Comparison of ENCODE assay signal across 10 cellular contexts in the genomic region with DNA sequence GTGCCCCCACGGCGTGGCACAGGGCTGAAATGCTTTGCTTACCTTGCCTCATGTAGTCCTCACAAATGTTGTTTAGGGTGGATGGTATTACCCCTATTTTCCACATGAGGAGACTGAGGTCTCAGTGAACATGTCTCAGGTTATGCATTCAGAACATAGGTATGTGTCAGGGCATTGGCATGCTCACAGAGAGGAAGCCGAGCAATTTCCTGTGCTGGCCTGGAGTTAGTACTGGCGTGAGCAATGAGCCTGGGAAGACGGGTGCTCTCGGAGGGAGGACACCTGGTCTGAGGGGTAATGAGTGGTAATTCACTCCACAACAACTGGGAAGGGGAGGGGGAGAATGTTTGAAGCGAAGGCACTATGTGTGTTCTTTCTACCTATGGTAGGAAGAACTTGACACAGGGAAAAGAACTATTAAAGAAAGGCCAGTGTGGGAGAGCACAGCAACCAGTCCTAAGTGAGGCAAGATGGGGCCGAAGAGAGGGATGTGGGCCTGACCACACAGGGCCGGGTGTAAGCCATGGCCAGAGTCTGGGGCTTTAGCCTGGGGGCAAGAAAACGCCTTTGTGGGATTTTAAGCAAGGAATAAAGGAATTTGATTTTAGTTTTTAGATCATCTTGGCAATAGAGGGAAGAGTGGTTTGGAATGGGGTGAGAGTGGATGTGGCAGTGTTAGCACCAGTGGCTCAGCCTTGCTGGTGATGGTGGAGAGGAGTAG. TPM values are rescaled to one million over a fixed set of nuclear protein-coding genes. Genes with fewer than 3 reads are reported as not detected.
DNase-seq lines count a peak whose midpoint lies in the region; ATAC-seq and TF ChIP-seq lines count a peak whose summit lies in the region.
"Had no signal": no experiment of that assay in that cellular context is flagged by ENCODE, and none has a peak within 500 bp of the region (broad histone marks: within the 10 kb centered on the region; RNA-seq: fewer than 3 reads in every experiment).

No MANE protein-coding gene starts in this region.

- no peaks in the 10 kb centered on the region for H3K9me3 Mint-ChIP-seq in activated naive CD4-positive, alpha-beta T cell treated with anti-CD3 and anti-CD28 coated beads for 36 hours
- H3K9me3 Mint-ChIP-seq in activated naive CD8-positive, alpha-beta T cell (ENCODE audit: low read depth) = no peaks in the 10 kb centered on the region
- H3K9me3 Mint-ChIP-seq: neural progenitor cell had no signal

- no peak for TF ChIP-seq CTCF in right atrium auricular region (IDR thresholded peaks at IDR 0.05)

- H3K27ac Mint-ChIP-seq in activated naive CD4-positive, alpha-beta T cell treated with anti-CD3 and anti-CD28 coated beads for 36 hours = peak overlapping the region; percentile 81
- H3K27ac Mint-ChIP-seq in activated naive CD8-positive, alpha-beta T cell = peak overlapping the region; percentile 96
- H3K27ac Mint-ChIP-seq: neural progenitor cell had no signal

- peaks cover 56% of the 10 kb centered on the region for H3K4me1 Mint-ChIP-seq in activated naive CD4-positive, alpha-beta T cell treated with anti-CD3 and anti-CD28 coated beads for 36 hours (ENCODE audit: low read depth)
- H3K4me1 Mint-ChIP-seq in activated naive CD8-positive, alpha-beta T cell (ENCODE audit: low read depth) = peaks cover 44% of the 10 kb centered on the region

- H3K27me3 Mint-ChIP-seq in activated naive CD4-positive, alpha-beta T cell treated with anti-CD3 and anti-CD28 coated beads for 36 hours (ENCODE audit: low read depth) = no peaks in the 10 kb centered on the region
- H3K27me3 Mint-ChIP-seq in activated naive CD8-positive, alpha-beta T cell = no peaks in the 10 kb centered on the region

- ATAC-seq in GM18498 (IDR thresholded peaks at IDR 0.05; ENCODE audit: unreplicated experiment) = no peak
- no peak for ATAC-seq in HG03521 (IDR thresholded peaks at IDR 0.05; ENCODE audit: unreplicated experiment)

- no peaks in the 10 kb centered on the region for H3K27me3 ChIP-seq in right atrium auricular region
- H3K27me3 ChIP-seq in stomach smooth muscle (ENCODE audit: control insufficient read depth in 1 of 2, insufficient read depth in 2 of 2, low read length in 2 of 2) = no peaks in the 10 kb centered on the region
- H3K27me3 ChIP-seq: neural progenitor cell, uterus had no signal

- intact Hi-C loops in activated naive CD4-positive, alpha-beta T cell treated with anti-CD3 and anti-CD28 coated beads for 36 hours (cut with micrococcal nuclease) = no loop called here

- H3K9me3 ChIP-seq in right atrium auricular region = no peaks in the 10 kb centered on the region
- no peaks in the 10 kb centered on the region for H3K9me3 ChIP-seq in stomach smooth muscle (ENCODE audit: control insufficient read depth in 2 of 2, low read length in 2 of 2)
- H3K9me3 ChIP-seq: uterus had no signal

- CTCF ChIA-PET in activated naive CD4-positive, alpha-beta T cell treated with anti-CD3 and anti-CD28 coated beads for 36 hours (lab: Charles Lee) = interaction anchor here (0.9 kb wide), 1 partner anchor 9 kb away, joined by 3 read pairs; no protein-coding TSS in a partner anchor

- H3K4me1 ChIP-seq in right atrium auricular region (peaks cover 0 to 35% of the 10 kb centered on the region in 2 donors), stomach smooth muscle (ENCODE audit: control insufficient read depth, insufficient read depth, low read length) (peaks cover 19% of the 10 kb centered on the region)
- H3K4me1 ChIP-seq: uterus had no signal

- H3K36me3 Mint-ChIP-seq in activated naive CD4-positive, alpha-beta T cell treated with anti-CD3 and anti-CD28 coated beads for 36 hours (ENCODE audit: low read depth) = peaks cover 50% of the 10 kb centered on the region
- H3K36me3 Mint-ChIP-seq in activated naive CD8-positive, alpha-beta T cell = peaks cover 7% of the 10 kb centered on the region

- no peak overlapping the region for H3K9ac ChIP-seq in stomach smooth muscle (ENCODE audit: low read length in 2 of 2)
- H3K9ac ChIP-seq: neural progenitor cell had no signal

- no peak overlapping the region for H3K4me3 ChIP-seq in right atrium auricular region
- H3K4me3 ChIP-seq in stomach smooth muscle (ENCODE audit: low read length in 2 of 2) = no peak overlapping the region
- H3K4me3 ChIP-seq: neural progenitor cell, uterus had no signal

- H3K36me3 ChIP-seq in right atrium auricular region (peaks cover 81% of the 10 kb centered on the region), stomach smooth muscle (ENCODE audit: control insufficient read depth in 2 of 2, insufficient read depth in 2 of 2, low read length in 2 of 2) (peaks cover 68% of the 10 kb centered on the region in 2 donors)
- H3K36me3 ChIP-seq: neural progenitor cell, uterus had no signal

- no peak for DNase-seq in activated naive CD4-positive, alpha-beta T cell treated with anti-CD3 and anti-CD28 coated beads for 36 hours
- no peak for DNase-seq in activated naive CD4-positive, alpha-beta T cell treated with anti-CD3 and anti-CD28 coated beads, Interleukin-2, amount 50 U/mL, for 16 hours
- no peak for DNase-seq in right atrium auricular region (ENCODE audit: low spot score)
- DNase-seq in SHP77 (lab: John Stamatoyannopoulos, UW) = no peak
- DNase-seq: uterus had no signal

- no peak overlapping the region for H3K4me3 Mint-ChIP-seq in activated naive CD4-positive, alpha-beta T cell treated with anti-CD3 and anti-CD28 coated beads for 36 hours
- peak overlapping the region; percentile 7 for H3K4me3 Mint-ChIP-seq in activated naive CD8-positive, alpha-beta T cell
- H3K4me3 Mint-ChIP-seq: neural progenitor cell had no signal

- H3K27ac ChIP-seq in right atrium auricular region = peak overlapping the region; percentile 14 to 26
- peak overlapping the region; percentile 37 for H3K27ac ChIP-seq in stomach smooth muscle (ENCODE audit: low read length)
- H3K27ac ChIP-seq: neural progenitor cell had no signal

RNA-seq across cellular contexts. Expression of a gene that starts 4.9 kb away (rescaled TPM):
- total RNA-seq in activated naive CD4-positive, alpha-beta T cell treated with anti-CD3 and anti-CD28 coated beads for 36 hours = 1 to 10 TPM; 3.8 to 5.0 TPM
- 10 to 100 TPM; 33.7 to 45.8 TPM for total RNA-seq in right atrium auricular region

RNA-seq across cellular contexts. Expression of a gene that starts 18.1 kb away (rescaled TPM):
- 100 to 1,000 TPM; 345 to 375 TPM for total RNA-seq in activated naive CD4-positive, alpha-beta T cell treated with anti-CD3 and anti-CD28 coated beads for 36 hours
- 100 to 1,000 TPM; 270 to 276 TPM for total RNA-seq in right atrium auricular region

RNA-seq across cellular contexts. Expression of a gene that starts 28.9 kb away (rescaled TPM):
- 1 to 10 TPM; 2.9 TPM for total RNA-seq in activated naive CD4-positive, alpha-beta T cell treated with anti-CD3 and anti-CD28 coated beads for 36 hours
- total RNA-seq in right atrium auricular region = 1 to 10 TPM; 1.3 to 2.7 TPM

RNA-seq across cellular contexts. Expression of a gene that starts 29.0 kb away (rescaled TPM):
- 10 to 100 TPM; 76.5 to 89.9 TPM for total RNA-seq in activated naive CD4-positive, alpha-beta T cell treated with anti-CD3 and anti-CD28 coated beads for 36 hours
- 10 to 100 TPM; 26.8 to 35.5 TPM for total RNA-seq in right atrium auricular region

RNA-seq across cellular contexts. Expression of a gene that starts 33.5 kb away (rescaled TPM):
- 100 to 1,000 TPM; 244 to 257 TPM for total RNA-seq in activated naive CD4-positive, alpha-beta T cell treated with anti-CD3 and anti-CD28 coated beads for 36 hours
- 100 to 1,000 TPM; 213 to 259 TPM for total RNA-seq in right atrium auricular region

Comparison
In these comparisons a context has a peak if more than half of its experiments do, and no peak if none do; other contexts are left out.
1. RNA of a gene that starts 4.9 kb away (total RNA-seq): 33.7 to 45.8 TPM in right atrium auricular region; 3.8 to 5.0 TPM in activated naive CD4-positive, alpha-beta T cell treated with anti-CD3 and anti-CD28 coated beads for 36 hours; every median in the first group is over 4 times any median in the second.